In the genomic region with DNA sequence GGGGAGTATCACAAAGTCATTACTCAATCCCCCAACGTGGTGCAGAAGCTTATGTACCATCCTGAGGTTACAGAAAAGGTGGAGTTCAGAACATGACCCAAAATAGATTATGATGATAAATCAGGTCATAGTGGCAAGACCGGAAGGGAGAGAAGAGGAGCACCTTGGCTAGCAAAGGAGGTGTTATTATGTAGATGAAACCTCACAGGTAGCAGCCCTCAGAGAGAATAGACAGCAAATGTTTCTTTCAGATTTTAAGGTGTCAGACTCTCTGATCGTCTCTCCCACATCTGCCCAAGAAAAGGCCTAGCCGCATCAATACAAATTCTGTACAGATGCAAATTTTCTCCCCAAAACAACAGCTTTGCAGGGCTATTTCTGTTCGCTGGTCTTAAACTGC, we compare ENCODE assay signal across 22 cellular contexts.
"Had no signal": no experiment of that assay in that cellular context is flagged by ENCODE, and none has a peak within 500 bp of the region (broad histone marks: within the 10 kb centered on the region; RNA-seq: fewer than 3 reads in every experiment).

No MANE protein-coding gene starts in this region.

- H3K79me2 ChIP-seq: parathyroid adenoma had no signal

- H3K27me3 ChIP-seq: colonic mucosa, gastrocnemius medialis, heart right ventricle, right lobe of liver, suprapubic skin, thyroid gland had no signal

- H3K4me1 ChIP-seq: colonic mucosa, gastrocnemius medialis, heart right ventricle, parathyroid adenoma, psoas muscle, right lobe of liver, suprapubic skin, thyroid gland had no signal

- H3K36me3 ChIP-seq: colonic mucosa, gastrocnemius medialis, heart right ventricle, right lobe of liver, suprapubic skin, thyroid gland had no signal

- DNase-seq: colonic mucosa; effector CD4-positive, alpha-beta T cell; gastrocnemius medialis; heart right ventricle; hypothalamus; left colon; left ventricle myocardium superior; mesenchymal stem cell; naive thymus-derived CD4-positive, alpha-beta T cell; nephron progenitor cell; psoas muscle; retina; right lobe of liver; stimulated activated CD4-positive, alpha-beta T cell treated with anti-CD3 and anti-CD28 coated beads, Interleukin-4, amount 100 ng/mL, for 1 hour; stimulated activated CD8-positive, alpha-beta memory T cell treated with anti-CD3 and anti-CD28 coated beads, Interleukin-4, amount 100 ng/mL, for 48 hours; stimulated activated naive CD8-positive, alpha-beta T cell treated with anti-CD3 and anti-CD28 coated beads, Interleukin-15, Interleukin-2, amounts not matched to agents 100 U/mL and 50 U/mL, for 24 hours; thyroid gland had no signal

- ATAC-seq: gastrocnemius medialis; heart right ventricle; left colon; left ventricle myocardium superior; naive thymus-derived CD4-positive, alpha-beta T cell; psoas muscle; right lobe of liver; stimulated activated effector memory CD8-positive, alpha-beta T cell treated with anti-CD3 and anti-CD28 coated beads, Interleukin-12 subunit alpha, Interleukin-12 subunit beta, amount 100 ng/mL, for 72 hours; stimulated activated naive CD8-positive, alpha-beta T cell treated with anti-CD3 and anti-CD28 coated beads, Interleukin-15, Interleukin-2, amounts not matched to agents 100 U/mL and 50 U/mL, for 24 hours had no signal

- H2AFZ ChIP-seq: parathyroid adenoma had no signal

- H3K9me3 ChIP-seq: colonic mucosa, gastrocnemius medialis, heart right ventricle, psoas muscle, right lobe of liver, suprapubic skin, thyroid gland had no signal

- H3K4me3 ChIP-seq: colonic mucosa, gastrocnemius medialis, heart right ventricle, lung, psoas muscle, right lobe of liver, suprapubic skin, thyroid gland had no signal

- H3K9ac ChIP-seq: parathyroid adenoma had no signal

- H3K27ac ChIP-seq: colonic mucosa, gastrocnemius medialis, heart right ventricle, parathyroid adenoma, psoas muscle, right lobe of liver, suprapubic skin, thyroid gland had no signal

- FAIRE-seq: urothelium cell line had no signal
